Comparison of ENCODE assay signal across 16 cellular contexts in the genomic region with DNA sequence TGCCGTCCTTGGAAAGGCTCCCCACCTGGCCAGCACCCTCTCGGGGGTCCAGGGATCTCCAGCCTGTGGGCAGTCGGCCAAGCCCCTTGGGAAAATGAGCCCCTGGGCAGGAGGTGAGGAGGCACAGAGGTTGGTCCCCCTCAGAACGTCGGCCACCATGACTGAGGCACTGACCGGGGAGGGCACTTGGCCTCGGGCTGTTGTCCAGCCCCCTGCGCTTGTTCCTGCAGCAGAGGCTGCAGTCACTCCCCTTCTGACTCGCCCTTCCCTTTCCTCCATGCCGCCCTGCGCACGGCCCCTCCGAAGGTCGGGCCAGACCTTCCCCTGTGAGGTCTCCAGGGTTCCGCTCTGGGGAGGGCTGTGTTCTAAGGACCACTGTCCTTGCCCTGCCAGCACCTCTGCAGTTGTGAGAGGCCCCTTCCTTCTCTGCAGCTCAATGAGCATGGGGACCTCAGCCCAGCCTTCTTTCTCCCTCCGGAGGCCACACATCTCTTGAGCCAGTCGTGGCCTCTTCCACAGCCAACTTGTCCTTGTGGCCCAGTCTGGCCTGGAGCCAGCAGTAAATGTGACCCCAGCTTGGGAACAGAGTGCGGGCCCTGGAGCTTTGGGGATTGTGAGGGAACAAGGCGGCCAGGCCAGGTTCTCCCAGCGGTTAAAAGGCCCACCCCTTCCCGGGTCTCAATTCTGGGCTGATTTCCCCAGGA.
DNase-seq lines count a peak whose midpoint lies in the region; FAIRE-seq and TF ChIP-seq lines count a peak whose summit lies in the region.
"Had no signal": no experiment of that assay in that cellular context is flagged by ENCODE, and none has a peak within 500 bp of the region (broad histone marks: within the 10 kb centered on the region; RNA-seq: fewer than 3 reads in every experiment).

No MANE protein-coding gene starts in this region.

- TF ChIP-seq CTCF in Peyer's patch (IDR thresholded peaks at IDR 0.05): no peak
- no peak for TF ChIP-seq CTCF in brain (conservative IDR thresholded peaks at IDR 0.05)
- TF ChIP-seq CTCF in nephron (IDR thresholded peaks at IDR 0.05; ENCODE audit: unreplicated experiment in 3 of 3): no peak
- no peak for TF ChIP-seq CTCF in testis (IDR thresholded peaks at IDR 0.05)

- H3K9me3 Mint-ChIP-seq in brain: no peaks in the 10 kb centered on the region
- H3K9me3 Mint-ChIP-seq in nephron: no peaks in the 10 kb centered on the region
- H3K9me3 Mint-ChIP-seq: activated naive CD4-positive, alpha-beta T cell treated with anti-CD3 and anti-CD28 coated beads for 36 hours had no signal

- H3K4me3 Mint-ChIP-seq in brain (no peak overlapping the region), nephron (no peak overlapping the region)
- H3K4me3 Mint-ChIP-seq: activated naive CD4-positive, alpha-beta T cell treated with anti-CD3 and anti-CD28 coated beads for 36 hours; B cell; T-helper 2 cell treated with Interferon-gamma antibody and Interleukin-4, amounts not matched to agents 5 μg/mL and 100 μg/mL, for 36 hours had no signal

- no peak for TF ChIP-seq POLR2A in Peyer's patch (IDR thresholded peaks at IDR 0.05)
- no peak for TF ChIP-seq POLR2A in testis (IDR thresholded peaks at IDR 0.05)

- 86 to 93% methylated on average over 7 to 21 of the region's 21 CpGs for WGBS in testis, 2 donors

- no peaks in the 10 kb centered on the region for H3K9me3 ChIP-seq in Peyer's patch
- H3K9me3 ChIP-seq in testis: no peaks in the 10 kb centered on the region

- H3K4me3 ChIP-seq in Peyer's patch (no peak overlapping the region), testis (no peak overlapping the region)
- H3K4me3 ChIP-seq: SJSA1 had no signal

- no peak overlapping the region for H3K27ac ChIP-seq in Peyer's patch
- no peak overlapping the region for H3K27ac ChIP-seq in testis
- H3K27ac ChIP-seq: epithelial cell of prostate, SJSA1 had no signal

- H3K27me3 ChIP-seq in Peyer's patch (no peaks in the 10 kb centered on the region), testis (no peaks in the 10 kb centered on the region)
- H3K27me3 ChIP-seq: SJSA1 had no signal

- H3K27me3 Mint-ChIP-seq in brain (peaks cover 5% of the 10 kb centered on the region), nephron (ENCODE audit: low read depth) (peaks cover 19% of the 10 kb centered on the region)

- intact Hi-C loops in testis (cut with DNase I; ENCODE audit: low total_unique reads): no loop called here

- DNase-seq in Peyer's patch (peak in 2 of 3 donors; percentile 7 to 37), testis (peak; percentile 6), T-helper 1 cell (no peak), NCI-H1694 treated with DMSO at 0.1 percent for 48 hours (lab: John Stamatoyannopoulos, UW) (no peak), RCC 7860 (ENCODE audit: low spot score) (no peak)
- DNase-seq: activated naive CD4-positive, alpha-beta T cell treated with anti-CD3 and anti-CD28 coated beads for 36 hours; IMR-90; NCI-H1930; NCI-H510A had no signal

- H3K36me3 ChIP-seq in Peyer's patch (no peaks in the 10 kb centered on the region), testis (ENCODE audit: low read depth, missing control alignments) (no peaks in the 10 kb centered on the region)
- H3K36me3 ChIP-seq: SJSA1 had no signal

- peaks cover 52% of the 10 kb centered on the region for H3K4me1 Mint-ChIP-seq in brain
- H3K4me1 Mint-ChIP-seq in nephron: peaks cover 19% of the 10 kb centered on the region

- H3K27ac Mint-ChIP-seq in brain (peak overlapping the region in 3 of 5 experiments; percentile 56 to 97 (median 95)), nephron (peak overlapping the region in 2 of 3 experiments; percentile 32 to 70)
- H3K27ac Mint-ChIP-seq: activated naive CD4-positive, alpha-beta T cell treated with anti-CD3 and anti-CD28 coated beads for 36 hours; B cell; T-helper 2 cell treated with Interferon-gamma antibody and Interleukin-4, amounts not matched to agents 5 μg/mL and 100 μg/mL, for 36 hours had no signal

- H3K36me3 Mint-ChIP-seq in brain (no peaks in the 10 kb centered on the region), nephron (ENCODE audit: low read depth) (no peaks in the 10 kb centered on the region)

- no peaks in the 10 kb centered on the region for H3K4me1 ChIP-seq in Peyer's patch
- H3K4me1 ChIP-seq in testis: no peaks in the 10 kb centered on the region
- H3K4me1 ChIP-seq: SJSA1 had no signal

- FAIRE-seq in RCC 7860 (lab: Jason Lieb, UNC): no peak
- FAIRE-seq: frontal cortex had no signal

Comparison
In these comparisons a context has a peak if more than half of its experiments do, and no peak if none do; other contexts are left out.
1. DNase-seq: peak in Peyer's patch (2 of 3) and testis (single experiment); none in T-helper 1 cell (0 of 5), NCI-H1694 treated with DMSO at 0.1 percent for 48 hours (single experiment) and RCC 7860 (single experiment).